22 cellular contexts compared by ENCODE assay signal in genomic region chr10:129719889-129720590, GRCh38.
"Had no signal": no experiment of that assay in that cellular context is flagged by ENCODE, and none has a peak within 500 bp of the region (broad histone marks: within the 10 kb centered on the region; RNA-seq: fewer than 3 reads in every experiment).

No MANE protein-coding gene starts in this region.

- H3K27me3 ChIP-seq: adrenal gland, dorsolateral prefrontal cortex, esophagus muscularis mucosa, gastrocnemius medialis, tibial nerve had no signal

- H3K9me3 ChIP-seq: adrenal gland, gastrocnemius medialis, mucosa of descending colon had no signal

- H3K4me1 ChIP-seq: adrenal gland, esophagus muscularis mucosa, gastrocnemius medialis, lower lobe of right lung, tibial nerve had no signal

- H3K4me3 ChIP-seq: adrenal gland, dorsolateral prefrontal cortex, esophagus muscularis mucosa, gastrocnemius medialis, lower lobe of right lung, mucosa of descending colon, tibial nerve had no signal

- DNase-seq: activated CD4-positive, alpha-beta memory T cell treated with anti-CD3 and anti-CD28 coated beads, Interleukin-2, amount 10 ng/mL, durations not matched to agents 7 days and 5 days; activated CD4-positive, alpha-beta T cell treated with anti-CD3 and anti-CD28 coated beads, Interleukin-2, amount 10 ng/mL, durations not matched to agents 24 days and 14 days; activated T-cell treated with anti-CD3 and anti-CD28 coated beads, Interleukin-2, amount 50 U/mL, for 24 hours; dorsolateral prefrontal cortex; effector memory CD8-positive, alpha-beta T cell; gastrocnemius medialis; left colon; lower lobe of right lung; mesendoderm; mucosa of descending colon; naive B cell; retina; stimulated activated CD4-positive, alpha-beta T cell treated with anti-CD3 and anti-CD28 coated beads, Interleukin-2, amount 100 ng/mL, for 24 hours; stimulated activated naive CD8-positive, alpha-beta T cell treated with anti-CD3 and anti-CD28 coated beads, Interleukin-15, amount 100 ng/mL, for 72 hours had no signal

- H3K36me3 ChIP-seq: adrenal gland, gastrocnemius medialis, lower lobe of right lung had no signal

- ATAC-seq: activated CD4-positive, CD25-positive, alpha-beta regulatory T cell treated with anti-CD3 and anti-CD28 coated beads, Interleukin-2, amount 50 U/mL, for 24 hours; activated T-helper 17 cell treated with anti-CD3 and anti-CD28 coated beads, Interleukin-2, amount 50 U/mL, for 72 hours; effector memory CD8-positive, alpha-beta T cell; gastrocnemius medialis; left colon; lower lobe of right lung; mucosa of descending colon; stimulated activated effector memory CD8-positive, alpha-beta T cell treated with anti-CD3 and anti-CD28 coated beads, Interleukin-12 subunit alpha, Interleukin-12 subunit beta, amount 100 ng/mL, for 72 hours; stimulated activated naive CD8-positive, alpha-beta T cell treated with anti-CD3 and anti-CD28 coated beads, Interleukin-15, amount 100 ng/mL, for 72 hours; T-cell had no signal

- H3K27ac ChIP-seq: adrenal gland, dorsolateral prefrontal cortex, esophagus muscularis mucosa, gastrocnemius medialis, lower lobe of right lung, tibial nerve, VCaP had no signal
